ENCODE assay signal across 9 cellular contexts in genomic region chr3:45499529-45499928, GRCh38.
DNase-seq lines count a peak whose midpoint lies in the region; ATAC-seq, FAIRE-seq and TF ChIP-seq lines count a peak whose summit lies in the region.
"Had no signal": no experiment of that assay in that cellular context is flagged by ENCODE, and none has a peak within 500 bp of the region (broad histone marks: within the 10 kb centered on the region; RNA-seq: fewer than 3 reads in every experiment).

No MANE protein-coding gene starts in this region.

- no peaks in the 10 kb centered on the region for H3K79me2 ChIP-seq in K562 (ENCODE audit: control insufficient read depth, insufficient read depth, low read length)

- CTCF ChIA-PET in K562 (lab: Yijun Ruan, JAX; ENCODE audit: low intra/inter-chr PET ratio): interaction anchor here (0.6 to 2.6 kb wide), 7 partner anchors 157 to 966 kb away, joined by 3 to 53 read pairs (median 4); partner anchors contain the start of gene TMEM158

- peak; percentile 66 to 67 for TF ChIP-seq RAD21 in K562 (CRISPR knock-in tag; conservative IDR thresholded peaks at IDR 0.05 in 1 of 2, IDR thresholded peaks at IDR 0.05 in 1 of 2)

- peaks cover 74% of the 10 kb centered on the region for H3K36me3 Mint-ChIP-seq in activated T-helper 17 cell treated with anti-CD3 and anti-CD28 coated beads, Interleukin-2, amount 50 U/mL, for 72 hours (ENCODE audit: low read depth)

- FAIRE-seq in K562 (lab: Jason Lieb, UNC): no peak

- no peak overlapping the region for H3K4me2 ChIP-seq in K562 (ENCODE audit: insufficient read depth, low read length)

- TF ChIP-seq CTCF in C4-2B (conservative IDR thresholded peaks at IDR 0.05): peak; percentile 66
- peak in 2 of 3 experiments; percentile 20 to 70; a peak in 4 of 6 replicates for TF ChIP-seq CTCF in K562 (IDR thresholded peaks at IDR 0.05 in 2 of 3, conservative IDR thresholded peaks at IDR 0.05 in 1 of 3; ENCODE audit: insufficient read depth in 2 of 3, low read depth in 1 of 3, low read length in 3 of 3)
- TF ChIP-seq CTCF in lower lobe of right lung (IDR thresholded peaks at IDR 0.05): peak; percentile 44

- no peaks in the 10 kb centered on the region for H3K4me1 ChIP-seq in K562 (replicated peaks in 1 of 2; ENCODE audit: control insufficient read depth in 2 of 2, insufficient read depth in 2 of 2, low read length in 2 of 2)
- no peaks in the 10 kb centered on the region for H3K4me1 ChIP-seq in lower lobe of right lung

- WGBS in K562 (ENCODE audit: insufficient coverage, low coverage, missing lambda C conversion rate): 81% methylated on average over 3 of the region's 3 CpGs

- no peak overlapping the region for H3K9ac ChIP-seq in K562 (ENCODE audit: insufficient read depth in 1 of 2, low read depth in 2 of 2, low read length in 2 of 2)

- H3K27me3 ChIP-seq in K562 (ENCODE audit: control insufficient read depth in 2 of 2, insufficient read depth in 2 of 2, low read length in 2 of 2) (no peaks in the 10 kb centered on the region), lower lobe of right lung (ENCODE audit: low read depth) (no peaks in the 10 kb centered on the region)

- H3K27ac ChIP-seq in C4-2B (no peak overlapping the region), K562 (ENCODE audit: extremely low read depth, low read depth, low read length) (no peak overlapping the region), lower lobe of right lung (no peak overlapping the region)

- ATAC-seq in K562 (no peak), lower lobe of right lung (no peak)
- no peak for ATAC-seq in activated T-helper 17 cell treated with anti-CD3 and anti-CD28 coated beads, Interleukin-2, amount 50 U/mL, for 72 hours (replicated peaks)

- intact Hi-C loops in K562 (cut with micrococcal nuclease) (loop anchor here (2.0 to 10.0 kb wide), 2 partner anchors 165 to 275 kb away; no protein-coding TSS in a partner anchor), lower lobe of right lung (cut with DNase I) (no loop called here)

- H3K4me1 Mint-ChIP-seq in activated T-helper 17 cell treated with anti-CD3 and anti-CD28 coated beads, Interleukin-2, amount 50 U/mL, for 72 hours: no peaks in the 10 kb centered on the region

- H3K4me3 ChIP-seq in K562 (no peak overlapping the region), lower lobe of right lung (no peak overlapping the region)

- no peaks in the 10 kb centered on the region for H4K20me1 ChIP-seq in K562 (replicated peaks; ENCODE audit: control insufficient read depth, insufficient read depth, low read length)

- H3K9me1 ChIP-seq in K562 (ENCODE audit: control insufficient read depth, insufficient read depth, low read length): no peaks in the 10 kb centered on the region

- no peak overlapping the region for H2AFZ ChIP-seq in K562 (ENCODE audit: low read depth, low read length)

- H3K9me3 Mint-ChIP-seq in activated T-helper 17 cell treated with anti-CD3 and anti-CD28 coated beads, Interleukin-2, amount 50 U/mL, for 72 hours: no peaks in the 10 kb centered on the region
- H3K9me3 Mint-ChIP-seq: activated naive CD8-positive, alpha-beta T cell treated with anti-CD3 and anti-CD28 coated beads, Interleukin-2, amount 10 ng/mL, durations not matched to agents 7 days and 5 days had no signal

- H3K9me3 ChIP-seq in K562 (replicated peaks; ENCODE audit: control insufficient read depth, insufficient read depth, low read depth, low read length) (no peaks in the 10 kb centered on the region), lower lobe of right lung (no peaks in the 10 kb centered on the region)

- no peak for TF ChIP-seq EP300 in K562 (IDR thresholded peaks at IDR 0.05; ENCODE audit: low read length)

- no TSS peak for BruUV-seq in K562 (replicated peaks; lab: Mats Ljungman, UMichigan)

- H3K27me3 Mint-ChIP-seq in activated T-helper 17 cell treated with anti-CD3 and anti-CD28 coated beads, Interleukin-2, amount 50 U/mL, for 72 hours: no peaks in the 10 kb centered on the region
- H3K27me3 Mint-ChIP-seq: activated naive CD8-positive, alpha-beta T cell treated with anti-CD3 and anti-CD28 coated beads, Interleukin-2, amount 10 ng/mL, durations not matched to agents 7 days and 5 days had no signal

- no peak overlapping the region for H3K4me3 Mint-ChIP-seq in activated T-helper 17 cell treated with anti-CD3 and anti-CD28 coated beads, Interleukin-2, amount 50 U/mL, for 72 hours
- H3K4me3 Mint-ChIP-seq: activated naive CD8-positive, alpha-beta T cell treated with anti-CD3 and anti-CD28 coated beads, Interleukin-2, amount 10 ng/mL, durations not matched to agents 7 days and 5 days had no signal

- DNase-seq in LHCN-M2 (ENCODE audit: low read depth) (peak; percentile 66), K562 (ENCODE audit: extremely low read depth in 1 of 4, low spot score in 3 of 4) (peak in 1 of 4 experiments; percentile 20), lower lobe of right lung (no peak)
- DNase-seq in activated CD4-positive, alpha-beta T cell treated with anti-CD3 and anti-CD28 coated beads, Interleukin-2, amount 50 U/mL, for 1 hour: no peak
- no peak for DNase-seq in stimulated activated CD4-positive, alpha-beta T cell treated with anti-CD3 and anti-CD28 coated beads, Interleukin-15, amount 100 ng/mL, for 24 hours
- DNase-seq in activated CD4-positive, alpha-beta T cell treated with anti-CD3 and anti-CD28 coated beads for 1 hour: no peak
- DNase-seq: activated naive CD8-positive, alpha-beta T cell treated with anti-CD3 and anti-CD28 coated beads, Interleukin-2, amount 10 ng/mL, durations not matched to agents 7 days and 5 days had no signal

- H3K27ac Mint-ChIP-seq in activated T-helper 17 cell treated with anti-CD3 and anti-CD28 coated beads, Interleukin-2, amount 50 U/mL, for 72 hours: no peak overlapping the region
- H3K27ac Mint-ChIP-seq: activated naive CD8-positive, alpha-beta T cell treated with anti-CD3 and anti-CD28 coated beads, Interleukin-2, amount 10 ng/mL, durations not matched to agents 7 days and 5 days had no signal

- POLR2A ChIA-PET in K562 (lab: Yijun Ruan, JAX): no interaction called here

- H3K36me3 ChIP-seq in K562 (ENCODE audit: control insufficient read depth, insufficient read depth, low read length) (peaks cover 54% of the 10 kb centered on the region), lower lobe of right lung (peaks cover 33% of the 10 kb centered on the region)

- TF ChIP-seq POLR2A in K562 (conservative IDR thresholded peaks at IDR 0.05): no peak

- in situ Hi-C loops in K562 (cut with MboI): no loop called here

TF ChIP-seq in K562, 482 proteins besides CTCF, POLR2A, EP300 and RAD21 (continues in another document):
- peak; percentile 87; the same call in 1 of the 2 replicates for TF ChIP-seq ARID3A (IDR thresholded peaks at IDR 0.05; ENCODE audit: borderline replicate concordance, low read depth, low read length)
- no peak for TF ChIP-seq ZNF184 (CRISPR knock-in tag; IDR thresholded peaks at IDR 0.05)
- peak; percentile 81 for TF ChIP-seq CEBPB (tag; IDR thresholded peaks at IDR 0.05)
- TF ChIP-seq DEAF1 (CRISPR knock-in tag; IDR thresholded peaks at IDR 0.05): 0 out of 2 replicates have a peak, but pooled peaks have one; percentile 16
- TF ChIP-seq ZNF551 (CRISPR knock-in tag; IDR thresholded peaks at IDR 0.05): no peak
- TF ChIP-seq TEAD4 (IDR thresholded peaks at IDR 0.05; ENCODE audit: low read length): peak; percentile 19; the same call in 1 of the 2 replicates
- no peak for TF ChIP-seq TEAD4 (CRISPR knock-in tag; IDR thresholded peaks at IDR 0.05; ENCODE audit: borderline replicate concordance)
- TF ChIP-seq, protein P1, sequence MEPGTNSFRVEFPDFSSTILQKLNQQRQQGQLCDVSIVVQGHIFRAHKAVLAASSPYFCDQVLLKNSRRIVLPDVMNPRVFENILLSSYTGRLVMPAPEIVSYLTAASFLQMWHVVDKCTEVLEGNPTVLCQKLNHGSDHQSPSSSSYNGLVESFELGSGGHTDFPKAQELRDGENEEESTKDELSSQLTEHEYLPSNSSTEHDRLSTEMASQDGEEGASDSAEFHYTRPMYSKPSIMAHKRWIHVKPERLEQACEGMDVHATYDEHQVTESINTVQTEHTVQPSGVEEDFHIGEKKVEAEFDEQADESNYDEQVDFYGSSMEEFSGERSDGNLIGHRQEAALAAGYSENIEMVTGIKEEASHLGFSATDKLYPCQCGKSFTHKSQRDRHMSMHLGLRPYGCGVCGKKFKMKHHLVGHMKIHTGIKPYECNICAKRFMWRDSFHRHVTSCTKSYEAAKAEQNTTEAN (CRISPR knock-in tag; IDR thresholded peaks at IDR 0.05): no peak
